ENCODE assay signal across 31 cellular contexts in the genomic region with DNA sequence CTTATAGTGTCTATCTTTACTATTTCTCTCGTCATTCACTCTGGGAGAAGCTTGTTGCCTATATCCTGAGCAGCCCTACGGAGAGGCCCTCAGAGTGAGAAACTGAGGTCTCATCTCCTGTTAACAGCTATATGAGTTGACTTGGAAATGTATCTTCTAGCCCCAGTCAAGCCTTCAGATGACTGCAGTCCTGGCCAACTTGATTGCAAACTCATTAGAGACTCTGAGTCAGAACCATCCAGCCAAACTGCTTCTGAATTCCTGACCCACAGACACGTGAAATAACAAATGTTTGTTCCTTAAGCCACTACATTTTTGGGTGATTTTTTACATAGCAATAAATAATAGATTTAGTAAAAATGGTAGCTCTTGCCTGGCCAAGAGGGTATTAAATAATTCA. TPM values are rescaled to one million over a fixed set of nuclear protein-coding genes. Genes with fewer than 3 reads are reported as not detected.
"Had no signal": no experiment of that assay in that cellular context is flagged by ENCODE, and none has a peak within 500 bp of the region (broad histone marks: within the 10 kb centered on the region; RNA-seq: fewer than 3 reads in every experiment).

No MANE protein-coding gene starts in this region.

- H3K27ac ChIP-seq: adrenal gland, body of pancreas, parathyroid adenoma, tibial nerve had no signal

- H3K27me3 Mint-ChIP-seq: activated B cell treated with CpG ODN at 0.5 μM for 24 hours; activated CD8-positive, alpha-beta T cell treated with anti-CD3 and anti-CD28 coated beads for 36 hours; activated naive CD8-positive, alpha-beta T cell treated with anti-CD3 and anti-CD28 coated beads for 36 hours; naive thymus-derived CD8-positive, alpha-beta T cell; T-helper 17 cell had no signal

- H3K9me3 Mint-ChIP-seq: activated B cell treated with CpG ODN at 0.5 μM for 24 hours; activated CD8-positive, alpha-beta T cell treated with anti-CD3 and anti-CD28 coated beads for 36 hours; activated naive CD4-positive, alpha-beta T cell treated with anti-CD3 and anti-CD28 coated beads for 36 hours; activated naive CD8-positive, alpha-beta T cell treated with anti-CD3 and anti-CD28 coated beads for 36 hours; activated T-helper 1 cell treated with anti-CD3 and anti-CD28 coated beads, Interleukin-12 subunit alpha, Interleukin-12 subunit beta, Interleukin-2, Interleukin-4 antibody, amounts not matched to agents 30 ng/mL and 10 ng/mL and 1 ng/mL, durations not matched to agents 14 hours and 24 hours and 36 hours; naive thymus-derived CD8-positive, alpha-beta T cell had no signal

- H3K36me3 ChIP-seq: adrenal gland, tibial nerve had no signal

- H3K4me3 ChIP-seq: adrenal gland, body of pancreas, tibial nerve had no signal

- H3K27ac Mint-ChIP-seq: activated B cell treated with CpG ODN at 0.5 μM for 24 hours; activated CD8-positive, alpha-beta T cell treated with anti-CD3 and anti-CD28 coated beads for 36 hours; activated naive CD4-positive, alpha-beta T cell treated with anti-CD3 and anti-CD28 coated beads for 36 hours; activated naive CD8-positive, alpha-beta T cell treated with anti-CD3 and anti-CD28 coated beads for 36 hours; activated T-helper 1 cell treated with anti-CD3 and anti-CD28 coated beads, Interleukin-12 subunit alpha, Interleukin-12 subunit beta, Interleukin-2, Interleukin-4 antibody, amounts not matched to agents 30 ng/mL and 10 ng/mL and 1 ng/mL, durations not matched to agents 14 hours and 24 hours and 36 hours; T-helper 17 cell had no signal

- H3K4me3 Mint-ChIP-seq: activated B cell treated with CpG ODN at 0.5 μM for 24 hours; activated CD8-positive, alpha-beta T cell treated with anti-CD3 and anti-CD28 coated beads for 36 hours; activated naive CD4-positive, alpha-beta T cell treated with anti-CD3 and anti-CD28 coated beads for 36 hours; activated naive CD8-positive, alpha-beta T cell treated with anti-CD3 and anti-CD28 coated beads for 36 hours; activated T-helper 1 cell treated with anti-CD3 and anti-CD28 coated beads, Interleukin-12 subunit alpha, Interleukin-12 subunit beta, Interleukin-2, Interleukin-4 antibody, amounts not matched to agents 30 ng/mL and 10 ng/mL and 1 ng/mL, durations not matched to agents 14 hours and 24 hours and 36 hours; naive thymus-derived CD8-positive, alpha-beta T cell; neural crest cell; T-helper 17 cell had no signal

- H3K27me3 ChIP-seq: adrenal gland, body of pancreas, tibial nerve had no signal

- H3K9ac ChIP-seq: parathyroid adenoma had no signal

- ATAC-seq: activated CD8-positive, alpha-beta T cell treated with anti-CD3 and anti-CD28 coated beads for 36 hours; body of pancreas; left cardiac atrium; naive thymus-derived CD8-positive, alpha-beta T cell; right cardiac atrium; T-helper 17 cell had no signal

- H3K4me1 ChIP-seq: parathyroid adenoma had no signal

- DNase-seq: activated B cell treated with CpG ODN at 0.5 μM for 24 hours; activated CD4-positive, alpha-beta T cell treated with anti-CD3 and anti-CD28 coated beads, Interleukin-2, amount 50 U/mL, for 1 hour; activated CD8-positive, alpha-beta T cell treated with anti-CD3 and anti-CD28 coated beads for 36 hours; activated effector memory CD4-positive, alpha-beta T cell treated with anti-CD3 and anti-CD28 coated beads, Interleukin-2, amount 50 U/mL, for 16 hours; activated naive CD4-positive, alpha-beta T cell treated with anti-CD3 and anti-CD28 coated beads for 36 hours; activated naive CD8-positive, alpha-beta T cell treated with anti-CD3 and anti-CD28 coated beads for 36 hours; activated T-cell treated with anti-CD3 and anti-CD28 coated beads, Interleukin-2, amount 50 U/mL, for 1 hour; adrenal gland; aorta; body of pancreas; effector CD8-positive, alpha-beta T cell; erythroblast; foreskin fibroblast; head of caudate nucleus; hippocampal formation; left cardiac atrium; midbrain; naive thymus-derived CD8-positive, alpha-beta T cell; occipital lobe; right cardiac atrium; stimulated activated CD4-positive, alpha-beta T cell treated with anti-CD3 and anti-CD28 coated beads, Interleukin-2, amount 100 ng/mL, for 48 hours; stimulated activated naive CD4-positive, alpha-beta T cell treated with Interleukin-2 at 50 U/mL for 16 hours; T-helper 17 cell; T1000 had no signal

- H3K9me3 ChIP-seq: adrenal gland, body of pancreas, tibial nerve had no signal

RNA-seq across cellular contexts. Expression of gene LAX1, which starts 26.5 kb away (rescaled TPM):
- total RNA-seq: fibroblast of lung, neural crest cell, occipital lobe, skeletal muscle tissue, temporal lobe had no signal
